Comparison of ENCODE assay signal across 1 cellular context in the genomic region with DNA sequence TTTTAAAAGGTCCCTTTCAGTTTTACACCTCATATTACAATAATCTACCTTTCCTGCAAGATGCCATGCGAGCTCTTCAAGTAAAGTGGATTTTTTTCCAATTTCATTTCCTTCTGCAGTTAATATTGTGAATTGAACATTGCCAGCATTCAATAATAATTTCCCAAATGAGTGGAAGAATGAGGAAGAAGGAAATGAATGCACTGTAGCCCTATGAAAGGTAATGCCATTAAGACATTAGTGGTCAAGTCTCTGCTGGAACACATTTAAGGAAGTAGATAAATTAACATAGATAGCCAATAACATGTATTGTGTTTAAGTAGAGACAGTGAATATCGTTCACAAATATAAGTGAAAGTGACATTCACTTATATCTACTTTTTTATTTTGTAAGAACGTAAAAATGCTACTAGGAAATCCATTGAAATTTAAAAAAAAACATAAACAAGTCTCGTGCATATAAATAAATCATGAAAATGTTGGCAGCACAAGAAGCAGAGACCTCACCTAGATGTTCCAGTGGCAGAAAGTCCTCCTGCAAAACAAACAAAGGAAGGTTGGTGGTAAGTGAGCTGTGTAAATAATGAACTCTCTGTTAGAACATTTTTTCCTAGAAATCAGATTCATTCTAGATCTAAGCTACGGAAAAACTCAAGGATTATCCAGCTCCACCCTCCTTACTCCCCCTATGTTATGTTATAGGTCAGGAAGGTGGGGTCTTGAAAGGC.
TF ChIP-seq lines count a peak whose summit lies in the region.

No MANE protein-coding gene starts in this region.

TF ChIP-seq in A549, 52 proteins besides CTCF, POLR2A, EP300 and RAD21 (continued from another document):
- TF ChIP-seq, protein P1, sequence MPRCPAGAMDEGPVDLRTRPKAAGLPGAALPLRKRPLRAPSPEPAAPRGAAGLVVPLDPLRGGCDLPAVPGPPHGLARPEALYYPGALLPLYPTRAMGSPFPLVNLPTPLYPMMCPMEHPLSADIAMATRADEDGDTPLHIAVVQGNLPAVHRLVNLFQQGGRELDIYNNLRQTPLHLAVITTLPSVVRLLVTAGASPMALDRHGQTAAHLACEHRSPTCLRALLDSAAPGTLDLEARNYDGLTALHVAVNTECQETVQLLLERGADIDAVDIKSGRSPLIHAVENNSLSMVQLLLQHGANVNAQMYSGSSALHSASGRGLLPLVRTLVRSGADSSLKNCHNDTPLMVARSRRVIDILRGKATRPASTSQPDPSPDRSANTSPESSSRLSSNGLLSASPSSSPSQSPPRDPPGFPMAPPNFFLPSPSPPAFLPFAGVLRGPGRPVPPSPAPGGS (IDR thresholded peaks at IDR 0.05), result no peak
